14 cellular contexts compared by ENCODE assay signal in the genomic region with DNA sequence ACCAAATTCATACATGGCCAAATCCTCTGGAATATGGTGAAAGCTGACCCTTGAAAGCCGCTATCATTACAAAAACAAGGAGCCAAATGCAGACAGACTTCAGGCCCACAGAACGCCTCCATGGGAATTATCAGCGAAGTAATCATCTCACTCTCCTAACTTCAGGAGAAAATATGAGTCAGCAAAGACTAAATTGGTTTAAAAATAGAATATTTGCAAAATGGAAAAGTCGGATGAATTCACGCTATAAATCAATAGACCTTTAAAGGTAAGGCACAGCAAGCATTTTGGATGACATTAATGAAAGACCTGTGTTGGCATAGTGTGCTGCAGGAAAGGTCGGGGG. TPM values are rescaled to one million over a fixed set of nuclear protein-coding genes. Genes with fewer than 3 reads are reported as not detected.
DNase-seq lines count a peak whose midpoint lies in the region; ATAC-seq and TF ChIP-seq lines count a peak whose summit lies in the region.
"Had no signal": no experiment of that assay in that cellular context is flagged by ENCODE, and none has a peak within 500 bp of the region (broad histone marks: within the 10 kb centered on the region; RNA-seq: fewer than 3 reads in every experiment).

No MANE protein-coding gene starts in this region.

- H3K27me3 ChIP-seq in AG04450 (ENCODE audit: control insufficient read depth, insufficient read depth, low read length) = no peaks in the 10 kb centered on the region
- H3K27me3 ChIP-seq in ovary = no peaks in the 10 kb centered on the region

- H3K27me3 Mint-ChIP-seq in stimulated activated naive CD8-positive, alpha-beta T cell treated with anti-CD3 and anti-CD28 coated beads, Interleukin-15, amount 100 ng/mL, for 72 hours = peaks cover 36% of the 10 kb centered on the region

- H3K4me1 Mint-ChIP-seq in stimulated activated naive CD8-positive, alpha-beta T cell treated with anti-CD3 and anti-CD28 coated beads, Interleukin-15, amount 100 ng/mL, for 72 hours = peaks cover 3% of the 10 kb centered on the region

- no peaks in the 10 kb centered on the region for H3K36me3 ChIP-seq in ovary

- DNase-seq in AG04450 (ENCODE audit: low read depth, low spot score) (no peak), fibroblast of the aortic adventitia (ENCODE audit: low read depth) (peak; percentile 46), ovary (no peak), AML-193 (lab: John Stamatoyannopoulos, UW) (no peak), NCI-H1694 treated with DMSO at 0.1 percent for 48 hours (lab: John Stamatoyannopoulos, UW) (no peak)
- DNase-seq in stimulated activated naive CD8-positive, alpha-beta T cell treated with anti-CD3 and anti-CD28 coated beads, Interleukin-15, amount 100 ng/mL, for 72 hours = no peak
- DNase-seq in activated effector memory CD4-positive, alpha-beta T cell treated with Interleukin-2 at 50 U/mL for 16 hours = no peak
- DNase-seq: activated CD4-positive, alpha-beta T cell treated with anti-CD3 and anti-CD28 coated beads, Interleukin-2, amount 10 ng/mL, durations not matched to agents 7 days and 5 days; activated gamma-delta T cell treated with Interleukin-2 at 50 U/mL for 16 hours; cortex of kidney; H7; T-helper 1 cell had no signal

- H3K9me3 Mint-ChIP-seq in stimulated activated naive CD8-positive, alpha-beta T cell treated with anti-CD3 and anti-CD28 coated beads, Interleukin-15, amount 100 ng/mL, for 72 hours = no peaks in the 10 kb centered on the region
- H3K9me3 Mint-ChIP-seq: activated CD4-positive, alpha-beta T cell treated with anti-CD3 and anti-CD28 coated beads, Interleukin-2, amount 10 ng/mL, durations not matched to agents 7 days and 5 days; memory B cell had no signal

- TF ChIP-seq CTCF in AG04450 (IDR thresholded peaks at IDR 0.05; ENCODE audit: low read depth, low read length) (no peak), fibroblast of the aortic adventitia (IDR thresholded peaks at IDR 0.05; ENCODE audit: insufficient read depth, low read length) (no peak), ovary (IDR thresholded peaks at IDR 0.05) (no peak)

- no peak overlapping the region for H3K27ac Mint-ChIP-seq in stimulated activated naive CD8-positive, alpha-beta T cell treated with anti-CD3 and anti-CD28 coated beads, Interleukin-15, amount 100 ng/mL, for 72 hours
- H3K27ac Mint-ChIP-seq: activated CD4-positive, alpha-beta T cell treated with anti-CD3 and anti-CD28 coated beads, Interleukin-2, amount 10 ng/mL, durations not matched to agents 7 days and 5 days; memory B cell had no signal

- intact Hi-C loops in ovary (cut with DNase I) = no loop called here

- POLR2A ChIA-PET in AG04450 (lab: Yijun Ruan, JAX) = no interaction called here

- no peak overlapping the region for H3K4me3 ChIP-seq in AG04450 (ENCODE audit: low read depth, low read length)
- no peak overlapping the region for H3K4me3 ChIP-seq in fibroblast of the aortic adventitia (ENCODE audit: low read depth, low read length)
- H3K4me3 ChIP-seq in ovary = peak overlapping the region; percentile 4

- H3K9me3 ChIP-seq in AG04450 (ENCODE audit: control insufficient read depth, insufficient read depth, low read length) = no peaks in the 10 kb centered on the region
- no peaks in the 10 kb centered on the region for H3K9me3 ChIP-seq in ovary

- WGBS in ovary, 3 donors = 48 to 57% (median 50%) methylated on average over 6 of the region's 6 CpGs

- no peak for TF ChIP-seq EP300 in ovary (IDR thresholded peaks at IDR 0.05)

- CTCF ChIA-PET in AG04450 (lab: Charles Lee) = no interaction called here

- TF ChIP-seq POLR2A in ovary (IDR thresholded peaks at IDR 0.05) = no peak

- peak overlapping the region; percentile 89 for H3K27ac ChIP-seq in AG04450 (ENCODE audit: low read depth, low read length)
- H3K27ac ChIP-seq in angular gyrus (ENCODE audit: low read depth, low read length) = peak overlapping the region; percentile 48
- no peak overlapping the region for H3K27ac ChIP-seq in ovary

- H3K4me3 Mint-ChIP-seq in stimulated activated naive CD8-positive, alpha-beta T cell treated with anti-CD3 and anti-CD28 coated beads, Interleukin-15, amount 100 ng/mL, for 72 hours = no peak overlapping the region
- H3K4me3 Mint-ChIP-seq: activated CD4-positive, alpha-beta T cell treated with anti-CD3 and anti-CD28 coated beads, Interleukin-2, amount 10 ng/mL, durations not matched to agents 7 days and 5 days; memory B cell had no signal

- peaks cover 3% of the 10 kb centered on the region for H3K4me1 ChIP-seq in ovary (ENCODE audit: insufficient read depth)

- no peak for ATAC-seq in stimulated activated naive CD8-positive, alpha-beta T cell treated with anti-CD3 and anti-CD28 coated beads, Interleukin-15, amount 100 ng/mL, for 72 hours

RNA-seq across cellular contexts. Expression of a gene that starts 5.3 kb away (rescaled TPM):
- polyA plus RNA-seq in AG04450 (2011; rRNA removed) = 41.1 and 53.9 TPM in 2 replicates
- polyA minus RNA-seq in AG04450 (2011; rRNA and poly(A)+ RNA removed) = 362 and 419 TPM in 2 replicates
- 21.9 and 66.2 TPM in 2 replicates for total RNA-seq in fibroblast of the aortic adventitia (ENCODE audit: low replicate concordance)
- 10 to 100 TPM; 10.6 to 16.9 (median 13.0) TPM for total RNA-seq in ovary
- polyA plus RNA-seq in ovary = 1 to 10 TPM; 3.2 to 6.5 TPM

Comparison
In these comparisons a context has a peak if more than half of its experiments do, and no peak if none do; other contexts are left out.
1. H3K27ac ChIP-seq: peak in AG04450 (single experiment) and angular gyrus (single experiment); none in ovary (0 of 2).